In genomic region chr12:32365473-32366064, GRCh38 we compare ENCODE assay signal across 8 cellular contexts. TPM values are rescaled to one million over a fixed set of nuclear protein-coding genes. Genes with fewer than 3 reads are reported as not detected.
DNase-seq lines count a peak whose midpoint lies in the region; ATAC-seq and TF ChIP-seq lines count a peak whose summit lies in the region.

No MANE protein-coding gene starts in this region.

- no peak overlapping the region for H3K4me3 ChIP-seq in AG09309 (ENCODE audit: control insufficient read depth, low read depth, low read length)

- in situ Hi-C loops in GM13976 (cut with MboI; ENCODE audit: low sequenced_read_pairs, unreplicated experiment), result loop anchor here (10.0 kb wide), 1 partner anchor 299 kb away; no protein-coding TSS in a partner anchor

- peak; percentile 79 for TF ChIP-seq CTCF in AG09309 (IDR thresholded peaks at IDR 0.05; ENCODE audit: control insufficient read depth, insufficient read depth, low read depth, low read length, missing control alignments)
- peak; percentile 50 for TF ChIP-seq CTCF in GM13976 (IDR thresholded peaks at IDR 0.05; ENCODE audit: borderline replicate concordance, control extremely low read depth, extremely low read depth, insufficient read depth, missing control alignments)
- no peak for TF ChIP-seq CTCF in omental fat pad (IDR thresholded peaks at IDR 0.05)

- DNase-seq in AG09309 (ENCODE audit: low read depth) (peak; percentile 63), GM13976 (ENCODE audit: low spot score) (peak; percentile 58), HT1080 (ENCODE audit: low read depth) (peak; percentile 71), NCI-H82 treated with DMSO at 0.1 percent for 48 hours (lab: John Stamatoyannopoulos, UW; ENCODE audit: unreplicated experiment) (peak; percentile 42), activated T-cell treated with anti-CD3 and anti-CD28 coated beads for 4 hours (peak; percentile 8), foreskin melanocyte (peak; percentile 54), omental fat pad (ENCODE audit: low spot score) (no peak), NCI-H187 treated with DMSO at 0.1 percent for 48 hours (lab: John Stamatoyannopoulos, UW) (no peak)

- ATAC-seq in omental fat pad (ENCODE audit: low FRiP score), result peak; percentile 84

RNA-seq across cellular contexts. Expression of gene FGD4, which starts 33.8 kb away (rescaled TPM):
- 1.8 and 2.8 TPM in 2 replicates for total RNA-seq in HT1080 (2014; rRNA removed; shearing (Covaris generic))
- polyA plus RNA-seq in HT1080 (2015; cell fraction: cytosol; rRNA removed), result 0.67 and 1.2 TPM in 2 replicates
- polyA plus RNA-seq in HT1080 (2015; cell fraction: nucleus; rRNA removed), result 1.8 and 3.1 TPM in 2 replicates
- total RNA-seq in omental fat pad, result 100 to 1,000 TPM in 1 of 4 donors, 10 to 100 TPM in 3; 43.1 to 111 (median 51.5) TPM

Comparison
In these comparisons a context has a peak if more than half of its experiments do, and no peak if none do; other contexts are left out.
1. DNase-seq: peak in AG09309 (single experiment), GM13976 (single experiment), HT1080 (single experiment), NCI-H82 treated with DMSO at 0.1 percent for 48 hours (single experiment), activated T-cell treated with anti-CD3 and anti-CD28 coated beads for 4 hours (single experiment) and foreskin melanocyte (single experiment); none in omental fat pad (single experiment) and NCI-H187 treated with DMSO at 0.1 percent for 48 hours (single experiment).
2. CTCF ChIP-seq: peak in AG09309 (single experiment) and GM13976 (single experiment); none in omental fat pad (0 of 3).
3. RNA of gene FGD4, which starts 33.8 kb away (total RNA-seq): 43.1 to 111 TPM in omental fat pad; 1.8 to 2.8 TPM in HT1080; every median in the first group is over 10 times any median in the second.